In genomic region chr5:109411627-109412026, GRCh38 we compare ENCODE assay signal across 8 cellular contexts.
A peak's percentile ranks its signal among the peaks of the same experiment; 100 is the strongest.
DNase-seq lines count a peak whose midpoint lies in the region; ATAC-seq, FAIRE-seq and TF ChIP-seq lines count a peak whose summit lies in the region.

No MANE protein-coding gene starts in this region.

- H3K4me1 ChIP-seq in RWPE2 (ENCODE audit: insufficient read depth, poor library complexity, severe bottlenecking): peaks cover 23% of the 10 kb centered on the region

- H3K27ac ChIP-seq in RWPE2 (ENCODE audit: poor library complexity, severe bottlenecking) (peak overlapping the region; percentile 93), skin epidermis (peak overlapping the region in 16 of 21 experiments; percentile 28 to 99 (median 98))

- H3K4me3 ChIP-seq in RWPE2 (ENCODE audit: severe bottlenecking): no peak overlapping the region
- H3K4me3 ChIP-seq in skin epidermis: peak overlapping the region in 1 of 7 experiments; percentile 95

- no peak for TF ChIP-seq POLR2A in H54 (IDR thresholded peaks at IDR 0.05; ENCODE audit: low read depth, low read length)

- peaks cover 9% of the 10 kb centered on the region; the same call in 1 of the 2 replicates for H3K36me3 ChIP-seq in RWPE2 (ENCODE audit: low read depth)

- peak; percentile 23 for ATAC-seq in RWPE2 (ENCODE audit: low read depth)
- no peak for ATAC-seq in HG02571 (IDR thresholded peaks at IDR 0.05; ENCODE audit: unreplicated experiment)
- no peak for ATAC-seq in GM19452 (IDR thresholded peaks at IDR 0.05; ENCODE audit: unreplicated experiment)

- no peaks in the 10 kb centered on the region for H3K9me3 ChIP-seq in RWPE2 (ENCODE audit: severe bottlenecking)

- peak; percentile 61 for FAIRE-seq in H54 (lab: Jason Lieb, UNC)

- no peak for TF ChIP-seq CTCF in RWPE2 (IDR thresholded peaks at IDR 0.05; ENCODE audit: poor library complexity, severe bottlenecking)

- H3K27me3 ChIP-seq in RWPE2 (ENCODE audit: insufficient read depth, poor library complexity, severe bottlenecking): no peaks in the 10 kb centered on the region

- DNase-seq in H54 (ENCODE audit: insufficient read length, low spot score): peak; percentile 21
- DNase-seq in RWPE2 (ENCODE audit: low spot score): no peak
- DNase-seq in fibroblast of peridontal ligament (ENCODE audit: extremely low read depth): peak; percentile 95
- no peak for DNase-seq in NCI-H345 treated with DMSO at 0.1 percent for 48 hours (lab: John Stamatoyannopoulos, UW; ENCODE audit: unreplicated experiment)
- DNase-seq in GM19238 (ENCODE audit: insufficient read length, low spot score): no peak

Comparison
In these comparisons a context has a peak if more than half of its experiments do, and no peak if none do; other contexts are left out.
1. DNase-seq: peak in H54 (single experiment) and fibroblast of peridontal ligament (single experiment); none in RWPE2 (single experiment), NCI-H345 treated with DMSO at 0.1 percent for 48 hours (single experiment) and GM19238 (single experiment).